ENCODE assay signal across 21 cellular contexts in genomic region chr17:5877948-5878347, GRCh38.
A peak's percentile ranks its signal among the peaks of the same experiment; 100 is the strongest.
DNase-seq lines count a peak whose midpoint lies in the region; ATAC-seq and TF ChIP-seq lines count a peak whose summit lies in the region.
"Had no signal": no experiment of that assay in that cellular context is flagged by ENCODE, and none has a peak within 500 bp of the region (broad histone marks: within the 10 kb centered on the region; RNA-seq: fewer than 3 reads in every experiment).

No MANE protein-coding gene starts in this region.

- H3K4me1 ChIP-seq in right atrium auricular region (no peaks in the 10 kb centered on the region), heart right ventricle (peaks cover 0 to 10% (median 0%) of the 10 kb centered on the region in 9 donors), tibial artery (peaks cover 0 to 12% (median 8%) of the 10 kb centered on the region in 4 donors)
- H3K4me1 ChIP-seq: adrenal gland, HAP-1, transverse colon had no signal

- intact Hi-C loops in Right ventricle myocardium inferior (cut with DNase I) (no loop called here), heart right ventricle (cut with DNase I) (no loop called here), tibial artery (cut with DNase I; ENCODE audit: low total_unique reads) (no loop called here)
- intact Hi-C loops in activated CD4-positive, alpha-beta T cell treated with anti-CD3 and anti-CD28 coated beads, Interleukin-2, amount 10 ng/mL, durations not matched to agents 24 days and 14 days (cut with micrococcal nuclease): no loop called here

- ATAC-seq in Right ventricle myocardium inferior: peak; percentile 85
- peak; percentile 40 to 94 (median 86) for ATAC-seq in heart right ventricle
- ATAC-seq: activated CD8-positive, alpha-beta memory T cell treated with anti-CD3 and anti-CD28 coated beads, Interleukin-2, amount 10 ng/mL, durations not matched to agents 7 days and 5 days had no signal

- WGBS in heart right ventricle, 2 donors: 22 to 33% methylated on average over 10 of the region's 10 CpGs

- H3K4me3 ChIP-seq in right atrium auricular region (no peak overlapping the region), heart right ventricle (no peak overlapping the region), tibial artery (no peak overlapping the region)
- H3K4me3 ChIP-seq: adrenal gland; BLaER1 treated with 17β-estradiol and CSF1 and Interleukin-3, amounts not matched to agents 10 nM and 100 nM; HAP-1; transverse colon had no signal

- H3K9me3 Mint-ChIP-seq in activated CD4-positive, alpha-beta T cell treated with anti-CD3 and anti-CD28 coated beads, Interleukin-2, amount 10 ng/mL, durations not matched to agents 24 days and 14 days: no peaks in the 10 kb centered on the region

- H3K36me3 Mint-ChIP-seq in activated CD4-positive, alpha-beta T cell treated with anti-CD3 and anti-CD28 coated beads, Interleukin-2, amount 10 ng/mL, durations not matched to agents 24 days and 14 days (ENCODE audit: low read depth): no peaks in the 10 kb centered on the region
- H3K36me3 Mint-ChIP-seq: activated CD8-positive, alpha-beta memory T cell treated with anti-CD3 and anti-CD28 coated beads, Interleukin-2, amount 10 ng/mL, durations not matched to agents 7 days and 5 days had no signal

- H3K27me3 ChIP-seq in right atrium auricular region: no peaks in the 10 kb centered on the region
- H3K27me3 ChIP-seq in heart right ventricle: peaks cover 0 to 6% (median 3%) of the 10 kb centered on the region in 7 donors
- H3K27me3 ChIP-seq in tibial artery: no peaks in the 10 kb centered on the region
- H3K27me3 ChIP-seq: BLaER1 treated with 17β-estradiol and CSF1 and Interleukin-3, amounts not matched to agents 10 nM and 100 nM; transverse colon had no signal

- H3K36me3 ChIP-seq in right atrium auricular region (no peaks in the 10 kb centered on the region), heart right ventricle (no peaks in the 10 kb centered on the region), tibial artery (no peaks in the 10 kb centered on the region)
- H3K36me3 ChIP-seq: adrenal gland; BLaER1 treated with 17β-estradiol and CSF1 and Interleukin-3, amounts not matched to agents 10 nM and 100 nM; HAP-1; transverse colon had no signal

- no peaks in the 10 kb centered on the region for H3K4me1 Mint-ChIP-seq in activated CD4-positive, alpha-beta T cell treated with anti-CD3 and anti-CD28 coated beads, Interleukin-2, amount 10 ng/mL, durations not matched to agents 24 days and 14 days
- H3K4me1 Mint-ChIP-seq: activated CD8-positive, alpha-beta memory T cell treated with anti-CD3 and anti-CD28 coated beads, Interleukin-2, amount 10 ng/mL, durations not matched to agents 7 days and 5 days had no signal

- no peak for TF ChIP-seq CTCF in right atrium auricular region (IDR thresholded peaks at IDR 0.05)
- TF ChIP-seq CTCF in heart right ventricle (IDR thresholded peaks at IDR 0.05): no peak
- TF ChIP-seq CTCF in tibial artery (IDR thresholded peaks at IDR 0.05): no peak

- DNase-seq in Right ventricle myocardium inferior (ENCODE audit: missing footprints): no peak
- DNase-seq in right atrium auricular region (ENCODE audit: low spot score): no peak
- peak; percentile 37 to 60 for DNase-seq in heart right ventricle
- peak; percentile 81 for DNase-seq in occipital lobe (lab: John Stamatoyannopoulos, UW)
- peak; percentile 53 to 69 for DNase-seq in tibial artery
- no peak for DNase-seq in T-helper 9 cell
- DNase-seq in NCI-H187 (lab: John Stamatoyannopoulos, UW): no peak
- DNase-seq in activated CD4-positive, alpha-beta T cell treated with anti-CD3 and anti-CD28 coated beads, Interleukin-2, amount 10 ng/mL, durations not matched to agents 24 days and 14 days: no peak
- DNase-seq: activated CD4-positive, alpha-beta T cell treated with anti-CD3 and anti-CD28 coated beads for 1 hour; activated CD8-positive, alpha-beta memory T cell treated with anti-CD3 and anti-CD28 coated beads, Interleukin-2, amount 10 ng/mL, durations not matched to agents 7 days and 5 days; mesendoderm; MV-4-11; NCI-H2081 treated with DMSO at 0.1 percent for 48 hours; OCI-M1; small intestine; T1000; transverse colon had no signal

- peaks cover 10% of the 10 kb centered on the region for H3K27me3 Mint-ChIP-seq in activated CD4-positive, alpha-beta T cell treated with anti-CD3 and anti-CD28 coated beads, Interleukin-2, amount 10 ng/mL, durations not matched to agents 24 days and 14 days

- H3K9me3 ChIP-seq in right atrium auricular region (no peaks in the 10 kb centered on the region), heart right ventricle (no peaks in the 10 kb centered on the region), tibial artery (no peaks in the 10 kb centered on the region)
- H3K9me3 ChIP-seq: adrenal gland; BLaER1 treated with 17β-estradiol and CSF1 and Interleukin-3, amounts not matched to agents 10 nM and 100 nM; HAP-1; transverse colon had no signal

- H3K27ac ChIP-seq in right atrium auricular region (no peak overlapping the region), heart right ventricle (no peak overlapping the region), tibial artery (no peak overlapping the region)
- H3K27ac ChIP-seq: 22Rv1; adrenal gland; BLaER1 treated with 17β-estradiol and CSF1 and Interleukin-3, amounts not matched to agents 10 nM and 100 nM; transverse colon had no signal

- H3K4me3 Mint-ChIP-seq in activated CD4-positive, alpha-beta T cell treated with anti-CD3 and anti-CD28 coated beads, Interleukin-2, amount 10 ng/mL, durations not matched to agents 24 days and 14 days: no peak overlapping the region
- H3K4me3 Mint-ChIP-seq: activated CD8-positive, alpha-beta memory T cell treated with anti-CD3 and anti-CD28 coated beads, Interleukin-2, amount 10 ng/mL, durations not matched to agents 7 days and 5 days had no signal

- no peak overlapping the region for H3K27ac Mint-ChIP-seq in activated CD4-positive, alpha-beta T cell treated with anti-CD3 and anti-CD28 coated beads, Interleukin-2, amount 10 ng/mL, durations not matched to agents 24 days and 14 days
- H3K27ac Mint-ChIP-seq: activated CD8-positive, alpha-beta memory T cell treated with anti-CD3 and anti-CD28 coated beads, Interleukin-2, amount 10 ng/mL, durations not matched to agents 7 days and 5 days had no signal

Comparison
In these comparisons a context has a peak if more than half of its experiments do, and no peak if none do; other contexts are left out.
1. DNase-seq: peak in heart right ventricle (2 of 2), occipital lobe (single experiment) and tibial artery (2 of 2); none in Right ventricle myocardium inferior (single experiment), right atrium auricular region (single experiment), T-helper 9 cell (single experiment), NCI-H187 (0 of 2) and activated CD4-positive, alpha-beta T cell treated with anti-CD3 and anti-CD28 coated beads, Interleukin-2, amount 10 ng/mL, durations not matched to agents 24 days and 14 days (single experiment).